17 cellular contexts compared by ENCODE assay signal in the genomic region with DNA sequence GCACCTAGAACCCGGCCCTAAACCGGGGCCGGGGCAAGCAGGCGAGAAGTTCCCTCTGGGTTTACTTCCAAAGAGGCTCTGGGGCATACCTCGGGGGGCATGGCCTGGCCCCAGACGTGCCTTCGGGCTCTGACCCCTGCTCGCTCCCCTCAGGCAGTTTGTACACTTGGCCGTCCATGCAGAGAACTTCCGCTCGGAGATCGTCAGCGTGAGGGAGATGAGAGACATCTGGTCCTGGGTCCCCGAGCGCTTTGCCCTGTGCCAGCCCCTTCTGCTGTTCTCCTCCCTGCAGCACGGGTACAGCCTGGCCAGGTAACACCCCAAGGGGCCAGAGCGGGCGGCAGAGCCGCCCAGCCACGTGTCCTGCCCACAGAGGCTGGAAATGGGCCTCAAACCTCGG. TPM values are rescaled to one million over a fixed set of nuclear protein-coding genes. Genes with fewer than 3 reads are reported as not detected.
DNase-seq lines count a peak whose midpoint lies in the region; ATAC-seq and TF ChIP-seq lines count a peak whose summit lies in the region.
"Had no signal": no experiment of that assay in that cellular context is flagged by ENCODE, and none has a peak within 500 bp of the region (broad histone marks: within the 10 kb centered on the region; RNA-seq: fewer than 3 reads in every experiment).

No MANE protein-coding gene starts in this region.

- WGBS in body of pancreas, 2 donors, result 84 to 90% methylated on average over 5 to 21 of the region's 21 CpGs
- WGBS in upper lobe of left lung, 2 donors, result 88 to 100% methylated on average over 9 to 21 of the region's 21 CpGs

- no peaks in the 10 kb centered on the region for H3K27me3 ChIP-seq in body of pancreas
- no peaks in the 10 kb centered on the region for H3K27me3 ChIP-seq in upper lobe of left lung

- TF ChIP-seq CTCF in body of pancreas (IDR thresholded peaks at IDR 0.05) (no peak), upper lobe of left lung (IDR thresholded peaks at IDR 0.05) (no peak)

- no peaks in the 10 kb centered on the region for H3K9me3 ChIP-seq in body of pancreas
- no peaks in the 10 kb centered on the region for H3K9me3 ChIP-seq in upper lobe of left lung

- peak; percentile 44 for DNase-seq in Right ventricle myocardium inferior (ENCODE audit: missing footprints)
- DNase-seq in left cardiac atrium, result no peak
- no peak for DNase-seq in body of pancreas
- peak; percentile 45 for DNase-seq in left lobe of liver (ENCODE audit: low spot score)
- DNase-seq in upper lobe of left lung, result no peak
- no peak for DNase-seq in T-helper 9 cell
- DNase-seq: COR-L47, NCI-H1436 treated with DMSO at 0.1 percent for 48 hours, NCI-H2081 treated with DMSO at 0.1 percent for 48 hours, NCI-H226, NCI-H526 treated with DMSO at 0.1 percent for 48 hours, SIG-M5 had no signal

- TF ChIP-seq EP300 in upper lobe of left lung (IDR thresholded peaks at IDR 0.05), result no peak

- ATAC-seq in Right ventricle myocardium inferior, result no peak
- no peak for ATAC-seq in left cardiac atrium
- no peak for ATAC-seq in body of pancreas
- ATAC-seq in left lobe of liver, result no peak
- ATAC-seq in upper lobe of left lung (ENCODE audit: low FRiP score in 2 of 2), result no peak
- ATAC-seq in HG03097 (IDR thresholded peaks at IDR 0.05; ENCODE audit: low FRiP score, unreplicated experiment), result no peak
- no peak for ATAC-seq in GM21717 (IDR thresholded peaks at IDR 0.05; ENCODE audit: unreplicated experiment)

- H3K4me3 ChIP-seq in body of pancreas, result no peak overlapping the region
- H3K4me3 ChIP-seq in upper lobe of left lung, result no peak overlapping the region

- H3K4me1 ChIP-seq in body of pancreas, result peaks cover 60% of the 10 kb centered on the region
- peaks cover 34 to 77% (median 62%) of the 10 kb centered on the region in 4 donors for H3K4me1 ChIP-seq in upper lobe of left lung

- peaks cover 0 to 1% of the 10 kb centered on the region in 2 donors for H3K36me3 ChIP-seq in body of pancreas (replicated peaks in 1 of 2; ENCODE audit: insufficient read depth in 1 of 2, low read depth in 2 of 2)
- peaks cover 0 to 53% (median 18%) of the 10 kb centered on the region in 4 donors for H3K36me3 ChIP-seq in upper lobe of left lung

- TF ChIP-seq POLR2A in body of pancreas (IDR thresholded peaks at IDR 0.05), result no peak
- TF ChIP-seq POLR2A in upper lobe of left lung (IDR thresholded peaks at IDR 0.05), result no peak

- H3K27ac ChIP-seq in body of pancreas (peak overlapping the region; percentile 51 to 71 (median 68)), upper lobe of left lung (peak overlapping the region in 3 of 4 donors; percentile 53 to 75 (median 71))
- H3K27ac ChIP-seq: KMS-11 had no signal

- intact Hi-C loops in Right ventricle myocardium inferior (cut with DNase I), result loop anchor here (5.0 kb wide), 1 partner anchor 36 kb away; the partner anchor contains the start of gene TEDC2
- intact Hi-C loops in left cardiac atrium (cut with DNase I), result loop anchor here in 1 of 2 donors (10.0 kb wide), 1 partner anchor 73 kb away; the partner anchor contains the start of gene CCNF
- intact Hi-C loops in body of pancreas (cut with DNase I), result loop anchor here (5.0 to 10.0 kb wide), 3 partner anchors 63 to 226 kb away; no protein-coding TSS in a partner anchor

RNA-seq across cellular contexts. Expression of gene ATP6V0C, which starts 15.7 kb away (rescaled TPM):
- total RNA-seq in Right ventricle myocardium inferior, result 137 TPM
- total RNA-seq in left cardiac atrium, result 100 to 1,000 TPM; 162 to 197 TPM
- total RNA-seq in body of pancreas, result 10 to 100 TPM; 33.5 to 38.9 TPM
- total RNA-seq in left lobe of liver, result 87.0 TPM
- total RNA-seq in upper lobe of left lung, result 100 to 1,000 TPM in 4 of 6 donors, 10 to 100 TPM in 2; 84.9 to 332 (median 164) TPM

RNA-seq across cellular contexts. Expression of gene AMDHD2, which starts 22.1 kb away (rescaled TPM):
- total RNA-seq in Right ventricle myocardium inferior (16.2 TPM), left cardiac atrium (10 to 100 TPM; 15.8 to 21.8 TPM), body of pancreas (10 to 100 TPM; 13.7 to 33.6 TPM), left lobe of liver (22.2 TPM), upper lobe of left lung (100 to 1,000 TPM in 1 of 6 donors, 10 to 100 TPM in 5; 33.0 to 126 (median 68.4) TPM)

RNA-seq across cellular contexts. Expression of gene TBC1D24, which starts 23.2 kb away (rescaled TPM):
- total RNA-seq in Right ventricle myocardium inferior (14.8 TPM), left cardiac atrium (10 to 100 TPM in 1 of 2 donors, 1 to 10 TPM in 1; 9.8 to 15.1 TPM), body of pancreas (10 to 100 TPM; 18.7 to 30.0 TPM), left lobe of liver (32.5 TPM), upper lobe of left lung (10 to 100 TPM; 25.9 to 49.6 (median 37.2) TPM)

RNA-seq across cellular contexts. Expression of gene NTN3, which starts 27.0 kb away (rescaled TPM):
- total RNA-seq in Right ventricle myocardium inferior (0.19 TPM), left cardiac atrium (under 1 TPM; 0.39 to 0.65 TPM), body of pancreas (not detected), left lobe of liver (3.6 TPM), upper lobe of left lung (not detected)

RNA-seq across cellular contexts. Expression of gene CEMP1, which starts 33.1 kb away (rescaled TPM):
- total RNA-seq in Right ventricle myocardium inferior (not detected), left cardiac atrium (not detected), body of pancreas (1 to 10 TPM in 1 of 2 donors, under 1 TPM in 1; 0.52 to 1.3 TPM), left lobe of liver (0.20 TPM), upper lobe of left lung (10 to 100 TPM in 2 of 6 donors, 1 to 10 TPM in 3, under 1 TPM in 1; 0.91 to 17.0 (median 5.4) TPM)
- total RNA-seq: A172, M059J had no signal

Comparison
In these comparisons a context has a peak if more than half of its experiments do, and no peak if none do; other contexts are left out.
1. DNase-seq: peak in Right ventricle myocardium inferior (single experiment) and left lobe of liver (single experiment); none in left cardiac atrium (single experiment), body of pancreas (0 of 4), upper lobe of left lung (0 of 2) and T-helper 9 cell (single experiment).